2 cellular contexts compared by ENCODE assay signal in the genomic region with DNA sequence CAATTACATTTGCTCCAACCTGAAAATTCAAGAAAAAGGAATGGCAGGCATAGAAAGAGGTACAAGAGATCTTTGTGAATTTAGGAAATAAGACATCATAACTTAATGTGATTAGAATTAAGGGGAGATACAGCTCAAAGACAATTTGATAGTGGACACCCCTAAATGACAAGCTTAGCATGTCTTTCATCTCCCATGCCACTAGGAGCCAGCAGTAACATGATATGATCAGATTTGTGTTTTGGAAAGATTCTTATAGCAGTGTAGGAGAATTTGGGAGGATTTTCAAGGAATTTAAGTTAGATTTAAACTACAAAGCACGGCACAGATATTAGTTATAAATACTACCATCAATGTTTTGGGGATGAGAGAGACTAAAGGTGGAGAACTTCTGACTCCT.
TF ChIP-seq lines count a peak whose summit lies in the region.

No MANE protein-coding gene starts in this region.

TF ChIP-seq in SK-N-SH, 30 proteins besides CTCF, POLR2A, EP300 and RAD21:
- TF ChIP-seq, protein P1, sequence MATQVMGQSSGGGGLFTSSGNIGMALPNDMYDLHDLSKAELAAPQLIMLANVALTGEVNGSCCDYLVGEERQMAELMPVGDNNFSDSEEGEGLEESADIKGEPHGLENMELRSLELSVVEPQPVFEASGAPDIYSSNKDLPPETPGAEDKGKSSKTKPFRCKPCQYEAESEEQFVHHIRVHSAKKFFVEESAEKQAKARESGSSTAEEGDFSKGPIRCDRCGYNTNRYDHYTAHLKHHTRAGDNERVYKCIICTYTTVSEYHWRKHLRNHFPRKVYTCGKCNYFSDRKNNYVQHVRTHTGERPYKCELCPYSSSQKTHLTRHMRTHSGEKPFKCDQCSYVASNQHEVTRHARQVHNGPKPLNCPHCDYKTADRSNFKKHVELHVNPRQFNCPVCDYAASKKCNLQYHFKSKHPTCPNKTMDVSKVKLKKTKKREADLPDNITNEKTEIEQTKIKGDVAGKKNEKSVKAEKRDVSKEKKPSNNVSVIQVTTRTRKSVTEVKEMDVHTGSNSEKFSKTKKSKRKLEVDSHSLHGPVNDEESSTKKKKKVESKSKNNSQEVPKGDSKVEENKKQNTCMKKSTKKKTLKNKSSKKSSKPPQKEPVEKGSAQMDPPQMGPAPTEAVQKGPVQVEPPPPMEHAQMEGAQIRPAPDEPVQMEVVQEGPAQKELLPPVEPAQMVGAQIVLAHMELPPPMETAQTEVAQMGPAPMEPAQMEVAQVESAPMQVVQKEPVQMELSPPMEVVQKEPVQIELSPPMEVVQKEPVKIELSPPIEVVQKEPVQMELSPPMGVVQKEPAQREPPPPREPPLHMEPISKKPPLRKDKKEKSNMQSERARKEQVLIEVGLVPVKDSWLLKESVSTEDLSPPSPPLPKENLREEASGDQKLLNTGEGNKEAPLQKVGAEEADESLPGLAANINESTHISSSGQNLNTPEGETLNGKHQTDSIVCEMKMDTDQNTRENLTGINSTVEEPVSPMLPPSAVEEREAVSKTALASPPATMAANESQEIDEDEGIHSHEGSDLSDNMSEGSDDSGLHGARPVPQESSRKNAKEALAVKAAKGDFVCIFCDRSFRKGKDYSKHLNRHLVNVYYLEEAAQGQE (IDR thresholded peaks at IDR 0.05; ENCODE audit: low read depth, low read length), result no peak
- TF ChIP-seq YY1 (IDR thresholded peaks at IDR 0.05; ENCODE audit: low read depth) (no peak), CHD2 (IDR thresholded peaks at IDR 0.05; ENCODE audit: low read length, partially characterized antibody) (no peak), IRF3 (IDR thresholded peaks at IDR 0.05; ENCODE audit: low read depth, low read length) (no peak), TCF12 (IDR thresholded peaks at IDR 0.05) (no peak), NFIC (IDR thresholded peaks at IDR 0.05; ENCODE audit: borderline replicate concordance) (no peak), FOXJ3 (CRISPR knock-in tag; IDR thresholded peaks at IDR 0.05) (no peak), USF1 (IDR thresholded peaks at IDR 0.05; ENCODE audit: borderline replicate concordance, low read depth) (no peak), EZH2phosphoT487 (IDR thresholded peaks at IDR 0.05; ENCODE audit: borderline replicate concordance, low read depth) (no peak), MXI1 (IDR thresholded peaks at IDR 0.05; ENCODE audit: low read depth, low read length) (no peak), SIN3A (IDR thresholded peaks at IDR 0.05; ENCODE audit: borderline replicate concordance, low read depth, low read length) (no peak)

TF ChIP-seq in SK-N-SH treated with all-trans-retinoic acid at 6 μM for 48 hours, 23 proteins besides CTCF, POLR2A, EP300 and RAD21 (continued from another document):
- no peak for TF ChIP-seq SNAI2 (CRISPR knock-in tag; IDR thresholded peaks at IDR 0.05)
- no peak for TF ChIP-seq CSDC2 (CRISPR knock-in tag; IDR thresholded peaks at IDR 0.05)
- TF ChIP-seq ZFP30 (CRISPR knock-in tag; IDR thresholded peaks at IDR 0.05), result no peak
- no peak for TF ChIP-seq TOX (CRISPR knock-in tag; IDR thresholded peaks at IDR 0.05; ENCODE audit: borderline replicate concordance)
- TF ChIP-seq ZNF565 (CRISPR knock-in tag; conservative IDR thresholded peaks at IDR 0.05; ENCODE audit: low read depth), result no peak
- TF ChIP-seq PPARA (CRISPR knock-in tag; IDR thresholded peaks at IDR 0.05; ENCODE audit: borderline replicate concordance), result no peak
- no peak for TF ChIP-seq ZNF8 (CRISPR knock-in tag; IDR thresholded peaks at IDR 0.05)
- no peak for TF ChIP-seq ISL1 (CRISPR knock-in tag; IDR thresholded peaks at IDR 0.05)
- TF ChIP-seq, protein P2, sequence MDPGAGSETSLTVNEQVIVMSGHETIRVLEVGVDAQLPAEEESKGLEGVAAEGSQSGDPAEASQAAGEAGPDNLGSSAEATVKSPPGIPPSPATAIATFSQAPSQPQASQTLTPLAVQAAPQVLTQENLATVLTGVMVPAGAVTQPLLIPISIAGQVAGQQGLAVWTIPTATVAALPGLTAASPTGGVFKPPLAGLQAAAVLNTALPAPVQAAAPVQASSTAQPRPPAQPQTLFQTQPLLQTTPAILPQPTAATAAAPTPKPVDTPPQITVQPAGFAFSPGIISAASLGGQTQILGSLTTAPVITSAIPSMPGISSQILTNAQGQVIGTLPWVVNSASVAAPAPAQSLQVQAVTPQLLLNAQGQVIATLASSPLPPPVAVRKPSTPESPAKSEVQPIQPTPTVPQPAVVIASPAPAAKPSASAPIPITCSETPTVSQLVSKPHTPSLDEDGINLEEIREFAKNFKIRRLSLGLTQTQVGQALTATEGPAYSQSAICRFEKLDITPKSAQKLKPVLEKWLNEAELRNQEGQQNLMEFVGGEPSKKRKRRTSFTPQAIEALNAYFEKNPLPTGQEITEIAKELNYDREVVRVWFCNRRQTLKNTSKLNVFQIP (CRISPR knock-in tag; IDR thresholded peaks at IDR 0.05; ENCODE audit: borderline replicate concordance, low read depth), result no peak
- TF ChIP-seq GLIS3 (CRISPR knock-in tag; IDR thresholded peaks at IDR 0.05), result no peak
- TF ChIP-seq, protein P3, sequence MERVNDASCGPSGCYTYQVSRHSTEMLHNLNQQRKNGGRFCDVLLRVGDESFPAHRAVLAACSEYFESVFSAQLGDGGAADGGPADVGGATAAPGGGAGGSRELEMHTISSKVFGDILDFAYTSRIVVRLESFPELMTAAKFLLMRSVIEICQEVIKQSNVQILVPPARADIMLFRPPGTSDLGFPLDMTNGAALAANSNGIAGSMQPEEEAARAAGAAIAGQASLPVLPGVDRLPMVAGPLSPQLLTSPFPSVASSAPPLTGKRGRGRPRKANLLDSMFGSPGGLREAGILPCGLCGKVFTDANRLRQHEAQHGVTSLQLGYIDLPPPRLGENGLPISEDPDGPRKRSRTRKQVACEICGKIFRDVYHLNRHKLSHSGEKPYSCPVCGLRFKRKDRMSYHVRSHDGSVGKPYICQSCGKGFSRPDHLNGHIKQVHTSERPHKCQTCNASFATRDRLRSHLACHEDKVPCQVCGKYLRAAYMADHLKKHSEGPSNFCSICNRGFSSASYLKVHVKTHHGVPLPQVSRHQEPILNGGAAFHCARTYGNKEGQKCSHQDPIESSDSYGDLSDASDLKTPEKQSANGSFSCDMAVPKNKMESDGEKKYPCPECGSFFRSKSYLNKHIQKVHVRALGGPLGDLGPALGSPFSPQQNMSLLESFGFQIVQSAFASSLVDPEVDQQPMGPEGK (CRISPR knock-in tag; IDR thresholded peaks at IDR 0.05; ENCODE audit: borderline replicate concordance), result no peak
- TF ChIP-seq ZFP3 (CRISPR knock-in tag; IDR thresholded peaks at IDR 0.05), result no peak
